In genomic region chr19:18780631-18781030, GRCh38 we compare ENCODE assay signal across 1 cellular context.
TF ChIP-seq lines count a peak whose summit lies in the region.

No MANE protein-coding gene starts in this region.

TF ChIP-seq in H1, 55 proteins besides CTCF, POLR2A, EP300 and RAD21:
- TF ChIP-seq ATF2 (IDR thresholded peaks at IDR 0.05; ENCODE audit: low read length) (no peak), USF2 (IDR thresholded peaks at IDR 0.05; ENCODE audit: low read length) (no peak), ZNF274 (IDR thresholded peaks at IDR 0.05; ENCODE audit: borderline replicate concordance, extremely low read depth, low read length) (no peak), KDM1A (IDR thresholded peaks at IDR 0.05; ENCODE audit: borderline replicate concordance, low read length) (peak; percentile 83), SIN3A (conservative IDR thresholded peaks at IDR 0.05 in 1 of 2, IDR thresholded peaks at IDR 0.05 in 1 of 2; ENCODE audit: low read depth in 1 of 2, low read length in 2 of 2) (no peak)
